In genomic region chr16:88195911-88196465, GRCh38 we compare ENCODE assay signal across 25 cellular contexts.
DNase-seq lines count a peak whose midpoint lies in the region; ATAC-seq, FAIRE-seq and TF ChIP-seq lines count a peak whose summit lies in the region.
"Had no signal": no experiment of that assay in that cellular context is flagged by ENCODE, and none has a peak within 500 bp of the region (broad histone marks: within the 10 kb centered on the region; RNA-seq: fewer than 3 reads in every experiment).

No MANE protein-coding gene starts in this region.

- DNase-seq in bronchial epithelial cell (ENCODE audit: low read depth): no peak
- DNase-seq in osteocyte (ENCODE audit: extremely low spot score, unreplicated experiment): peak; percentile 38
- DNase-seq in spleen: peak; percentile 34
- no peak for DNase-seq in NK-92 treated with Interleukin-12 subunit alpha and Interleukin-12 subunit beta, amount 100 ng/mL, for 24 hours (lab: John Stamatoyannopoulos, UW)
- no peak for DNase-seq in NCI-H1092 (lab: John Stamatoyannopoulos, UW)
- DNase-seq in activated CD8-positive, alpha-beta T cell treated with anti-CD3 and anti-CD28 coated beads, Interleukin-2, amount 10 ng/mL, durations not matched to agents 7 days and 5 days: no peak
- DNase-seq: 8988T; ACHN; CD4-positive, alpha-beta T cell; GOT3; HFFc6; NCI-H1048; NCI-H1417 treated with DMSO at 0.1 percent for 48 hours; NCI-H1694 treated with DMSO at 0.1 percent for 48 hours; NCI-H524; NCI-H748 treated with DMSO at 0.1 percent for 48 hours; PC-3; Right ventricle myocardium superior had no signal

- no peaks in the 10 kb centered on the region for H3K9me3 Mint-ChIP-seq in osteocyte (ENCODE audit: unreplicated experiment)
- no peaks in the 10 kb centered on the region for H3K9me3 Mint-ChIP-seq in activated CD8-positive, alpha-beta T cell treated with anti-CD3 and anti-CD28 coated beads, Interleukin-2, amount 10 ng/mL, durations not matched to agents 7 days and 5 days (ENCODE audit: insufficient read depth)
- H3K9me3 Mint-ChIP-seq: CD4-positive, alpha-beta T cell had no signal

- peaks cover 19 to 55% (median 38%) of the 10 kb centered on the region in 10 experiments for H3K4me1 ChIP-seq in BLaER1 treated with 17β-estradiol and CSF1 and Interleukin-3, amounts not matched to agents 10 nM and 100 nM
- H3K4me1 ChIP-seq in spleen: peaks cover 0 to 9% (median 2%) of the 10 kb centered on the region in 6 donors
- H3K4me1 ChIP-seq: HAP-1, SJSA1 had no signal

- no peaks in the 10 kb centered on the region for H4K20me1 ChIP-seq in BLaER1 treated with 17β-estradiol and CSF1 and Interleukin-3, amounts not matched to agents 10 nM and 100 nM

- H3K27ac ChIP-seq in BLaER1 treated with 17β-estradiol and CSF1 and Interleukin-3, amounts not matched to agents 10 nM and 100 nM: peak overlapping the region in 2 of 11 experiments; percentile 0 to 55; a peak in 1 of 22 replicates
- no peak overlapping the region for H3K27ac ChIP-seq in spleen
- H3K27ac ChIP-seq: KMS-11, SJSA1 had no signal

- CTCF ChIA-PET in activated CD8-positive, alpha-beta T cell treated with anti-CD3 and anti-CD28 coated beads, Interleukin-2, amount 10 ng/mL, durations not matched to agents 7 days and 5 days (lab: Charles Lee): no interaction called here

- intact Hi-C loops in spleen (cut with DNase I; ENCODE audit: low total_unique reads): loop anchor here (10.0 kb wide), 1 partner anchor 239 kb away; no protein-coding TSS in a partner anchor

- H3K4me3 Mint-ChIP-seq in osteocyte (ENCODE audit: unreplicated experiment): no peak overlapping the region
- no peak overlapping the region for H3K4me3 Mint-ChIP-seq in activated CD8-positive, alpha-beta T cell treated with anti-CD3 and anti-CD28 coated beads, Interleukin-2, amount 10 ng/mL, durations not matched to agents 7 days and 5 days
- H3K4me3 Mint-ChIP-seq: CD4-positive, alpha-beta T cell; HFFc6; IgD-negative memory B cell had no signal

- TF ChIP-seq POLR2A in spleen (IDR thresholded peaks at IDR 0.05): no peak

- H3K4me1 Mint-ChIP-seq in osteocyte (ENCODE audit: unreplicated experiment): peaks cover 9% of the 10 kb centered on the region
- H3K4me1 Mint-ChIP-seq in activated CD8-positive, alpha-beta T cell treated with anti-CD3 and anti-CD28 coated beads, Interleukin-2, amount 10 ng/mL, durations not matched to agents 7 days and 5 days (ENCODE audit: low read depth): no peaks in the 10 kb centered on the region
- H3K4me1 Mint-ChIP-seq: IgD-negative memory B cell had no signal

- H3K9me3 ChIP-seq in BLaER1 treated with 17β-estradiol and CSF1 and Interleukin-3, amounts not matched to agents 10 nM and 100 nM (replicated peaks in 1 of 11): no peaks in the 10 kb centered on the region
- H3K9me3 ChIP-seq in spleen: no peaks in the 10 kb centered on the region
- H3K9me3 ChIP-seq: HAP-1, SJSA1 had no signal

- no peak overlapping the region for H3K27ac Mint-ChIP-seq in osteocyte (ENCODE audit: unreplicated experiment)
- H3K27ac Mint-ChIP-seq in activated CD8-positive, alpha-beta T cell treated with anti-CD3 and anti-CD28 coated beads, Interleukin-2, amount 10 ng/mL, durations not matched to agents 7 days and 5 days: no peak overlapping the region
- H3K27ac Mint-ChIP-seq: CD4-positive, alpha-beta T cell; HFFc6 had no signal

- H3K4me3 ChIP-seq in BLaER1 treated with 17β-estradiol and CSF1 and Interleukin-3, amounts not matched to agents 10 nM and 100 nM: no peak overlapping the region
- H3K4me3 ChIP-seq in bronchial epithelial cell (ENCODE audit: low read depth, low read length): no peak overlapping the region
- H3K4me3 ChIP-seq in spleen: no peak overlapping the region
- H3K4me3 ChIP-seq: HAP-1, SJSA1 had no signal

- H3K27me3 Mint-ChIP-seq in osteocyte (ENCODE audit: unreplicated experiment): no peaks in the 10 kb centered on the region
- no peaks in the 10 kb centered on the region for H3K27me3 Mint-ChIP-seq in activated CD8-positive, alpha-beta T cell treated with anti-CD3 and anti-CD28 coated beads, Interleukin-2, amount 10 ng/mL, durations not matched to agents 7 days and 5 days (ENCODE audit: low read depth)
- H3K27me3 Mint-ChIP-seq: CD4-positive, alpha-beta T cell; IgD-negative memory B cell had no signal

- POLR2A ChIA-PET in activated CD8-positive, alpha-beta T cell treated with anti-CD3 and anti-CD28 coated beads, Interleukin-2, amount 10 ng/mL, durations not matched to agents 7 days and 5 days (lab: Charles Lee): no interaction called here

- ATAC-seq in HG02571 (IDR thresholded peaks at IDR 0.05; ENCODE audit: unreplicated experiment): no peak
- no peak for ATAC-seq in activated CD8-positive, alpha-beta T cell treated with anti-CD3 and anti-CD28 coated beads, Interleukin-2, amount 10 ng/mL, durations not matched to agents 7 days and 5 days
- ATAC-seq: PC-3 had no signal

- H3K4me2 ChIP-seq in BLaER1 treated with 17β-estradiol and CSF1 and Interleukin-3, amounts not matched to agents 10 nM and 100 nM: peak overlapping the region; percentile 44 to 84 (median 75); a peak in 21 of 22 replicates
- H3K4me2 ChIP-seq: KMS-11 had no signal

- peak; percentile 43 for FAIRE-seq in bronchial epithelial cell (lab: Jason Lieb, UNC)
- FAIRE-seq: G401.6 had no signal

- TF ChIP-seq CTCF in bronchial epithelial cell (IDR thresholded peaks at IDR 0.05; ENCODE audit: insufficient read depth, low read length, severe bottlenecking): no peak
- no peak for TF ChIP-seq CTCF in osteocyte (IDR thresholded peaks at IDR 0.05)
- TF ChIP-seq CTCF in spleen (IDR thresholded peaks at IDR 0.05 in 8 of 11, conservative IDR thresholded peaks at IDR 0.05 in 3 of 11): no peak

- no peaks in the 10 kb centered on the region for H3K36me3 ChIP-seq in BLaER1 treated with 17β-estradiol and CSF1 and Interleukin-3, amounts not matched to agents 10 nM and 100 nM
- H3K36me3 ChIP-seq in bronchial epithelial cell (ENCODE audit: control insufficient read depth, insufficient read depth, low read length) (no peaks in the 10 kb centered on the region), spleen (no peaks in the 10 kb centered on the region)
- H3K36me3 ChIP-seq: HAP-1, SJSA1 had no signal

- 0 out of 22 replicates have a peak overlapping the region, but pooled peaks of 4 of the 11 experiments have one; percentile 7 to 35 (median 18) for H3K9ac ChIP-seq in BLaER1 treated with 17β-estradiol and CSF1 and Interleukin-3, amounts not matched to agents 10 nM and 100 nM
- H3K9ac ChIP-seq: KMS-11 had no signal

- WGBS in spleen, 5 donors: 83 to 97% (median 88%) methylated on average over 8 to 9 of the region's 9 CpGs

- H3K27me3 ChIP-seq in BLaER1 treated with 17β-estradiol and CSF1 and Interleukin-3, amounts not matched to agents 10 nM and 100 nM: no peaks in the 10 kb centered on the region
- H3K27me3 ChIP-seq in bronchial epithelial cell (ENCODE audit: control insufficient read depth, insufficient read depth, low read length) (no peaks in the 10 kb centered on the region), spleen (replicated peaks in 1 of 7) (no peaks in the 10 kb centered on the region)
- H3K27me3 ChIP-seq: SJSA1 had no signal

- H3K36me3 Mint-ChIP-seq in osteocyte (ENCODE audit: unreplicated experiment): no peaks in the 10 kb centered on the region
- H3K36me3 Mint-ChIP-seq in activated CD8-positive, alpha-beta T cell treated with anti-CD3 and anti-CD28 coated beads, Interleukin-2, amount 10 ng/mL, durations not matched to agents 7 days and 5 days (ENCODE audit: low read depth): no peaks in the 10 kb centered on the region

Comparison
In these comparisons a context has a peak if more than half of its experiments do, and no peak if none do; other contexts are left out.
1. DNase-seq: peak in osteocyte (single experiment) and spleen (single experiment); none in bronchial epithelial cell (single experiment), NK-92 treated with Interleukin-12 subunit alpha and Interleukin-12 subunit beta, amount 100 ng/mL, for 24 hours (single experiment), NCI-H1092 (single experiment) and activated CD8-positive, alpha-beta T cell treated with anti-CD3 and anti-CD28 coated beads, Interleukin-2, amount 10 ng/mL, durations not matched to agents 7 days and 5 days (single experiment).